Comparison of ENCODE assay signal across 17 cellular contexts in the genomic region with DNA sequence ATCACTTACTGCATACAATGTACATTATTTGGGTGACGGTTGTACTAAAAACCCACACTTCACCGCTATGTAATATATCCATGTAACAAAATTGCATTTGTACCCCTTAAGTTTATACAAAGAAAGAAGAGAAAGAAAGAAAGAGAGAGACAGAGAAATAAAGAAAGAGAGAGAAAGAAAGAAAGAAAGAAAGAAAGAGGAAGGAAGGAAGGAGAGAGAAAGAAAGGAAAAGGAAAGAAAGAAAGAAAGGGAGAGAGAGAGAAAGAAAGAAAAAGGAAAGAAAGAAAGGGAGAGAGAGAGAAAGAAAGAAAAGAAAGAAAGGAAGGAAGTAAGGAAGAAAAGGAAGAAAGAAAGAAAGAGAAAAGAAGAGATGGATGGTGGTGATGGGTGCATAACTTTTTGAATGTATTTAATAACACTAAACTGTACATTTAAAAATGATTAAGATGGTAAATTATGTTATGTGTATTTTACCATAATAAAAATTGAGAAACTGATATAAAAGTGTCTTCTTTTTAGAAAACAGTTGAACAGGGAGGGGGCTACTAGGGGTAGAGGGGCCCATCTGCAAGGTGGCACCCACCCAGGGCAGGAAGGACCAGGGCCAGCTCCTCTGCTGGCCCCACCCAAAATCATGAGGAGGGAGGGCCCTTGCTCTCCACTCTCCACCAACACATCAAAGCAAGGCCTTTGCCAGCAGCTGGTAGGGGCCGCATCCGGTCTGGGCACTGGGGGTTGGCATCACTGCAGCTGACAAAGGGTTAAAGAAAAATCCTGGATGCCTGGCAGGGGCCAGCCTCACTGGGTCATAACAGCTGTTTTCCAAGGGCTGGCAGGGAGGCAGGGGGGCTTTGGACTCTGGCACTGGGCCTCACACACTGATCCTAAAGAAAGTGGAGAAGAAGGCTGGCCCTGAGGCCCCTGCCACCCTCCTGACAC.
DNase-seq lines count a peak whose midpoint lies in the region; ATAC-seq, FAIRE-seq and TF ChIP-seq lines count a peak whose summit lies in the region.
"Had no signal": no experiment of that assay in that cellular context is flagged by ENCODE, and none has a peak within 500 bp of the region (broad histone marks: within the 10 kb centered on the region; RNA-seq: fewer than 3 reads in every experiment).

No MANE protein-coding gene starts in this region.

- no peaks in the 10 kb centered on the region for H3K9me3 ChIP-seq in GM12878 (replicated peaks; ENCODE audit: control insufficient read depth, insufficient read depth, low read length)
- H3K9me3 ChIP-seq: ovary, sigmoid colon had no signal

- no peaks in the 10 kb centered on the region; a peak in 1 of 4 replicates for H3K36me3 ChIP-seq in GM12878 (ENCODE audit: control insufficient read depth in 2 of 2, insufficient read depth in 2 of 2, low read length in 1 of 2)
- H3K36me3 ChIP-seq: ovary, sigmoid colon had no signal

- peaks cover 1% of the 10 kb centered on the region; the same call in 1 of the 2 replicates for H3K79me2 ChIP-seq in GM12878 (ENCODE audit: control insufficient read depth, insufficient read depth, low read length)

- intact Hi-C loops in activated naive CD4-positive, alpha-beta T cell treated with anti-CD3 and anti-CD28 coated beads for 36 hours (cut with micrococcal nuclease): loop anchor here (1.0 to 5.0 kb wide), 4 partner anchors 11 to 224 kb away; no protein-coding TSS in a partner anchor
- intact Hi-C loops in GM12878 (cut with micrococcal nuclease; ENCODE audit: unreplicated experiment): no loop called here

- CTCF ChIA-PET in activated naive CD4-positive, alpha-beta T cell treated with anti-CD3 and anti-CD28 coated beads for 36 hours (lab: Charles Lee): interaction anchor here (0.9 to 1.4 kb wide), 2 partner anchors 8 to 19 kb away, joined by 3 read pairs; no protein-coding TSS in a partner anchor
- CTCF ChIA-PET in activated naive CD4-positive, alpha-beta T cell treated with anti-CD3 and anti-CD28 coated beads, Interleukin-2, amount 10 ng/mL, durations not matched to agents 7 days and 5 days (lab: Charles Lee): no interaction called here
- CTCF ChIA-PET in GM12878 (lab: Yijun Ruan, JAX): interaction anchor here (1.0 kb wide), 1 partner anchor 19 kb away, joined by 4 read pairs; no protein-coding TSS in a partner anchor

- H3K9ac ChIP-seq in GM12878 (ENCODE audit: control insufficient read depth, insufficient read depth, low read length): no peak overlapping the region

- in situ Hi-C loops in GM12878 (cut with MboI) (no loop called here), GM13977 (cut with MboI; ENCODE audit: low pct_unique_long_range_greater_than_20kb, low sequenced_read_pairs, unreplicated experiment) (no loop called here)

- peak; percentile 22 for DNase-seq in activated naive CD4-positive, alpha-beta T cell treated with anti-CD3 and anti-CD28 coated beads for 36 hours
- no peak for DNase-seq in activated naive CD4-positive, alpha-beta T cell treated with anti-CD3 and anti-CD28 coated beads, Interleukin-2, amount 10 ng/mL, durations not matched to agents 7 days and 5 days
- DNase-seq in SW480 (ENCODE audit: low spot score): peak; percentile 44
- no peak for DNase-seq in GM12878 (ENCODE audit: low read depth, low spot score)
- DNase-seq in stimulated activated naive B cell treated with anti-CD40 and anti-IgM and Interleukin-4, amounts not matched to agents 10 μg/mL and 1 μg/mL and 100 μg/mL, for 72 hours: no peak
- DNase-seq in NCI-H510A treated with DMSO at 0.1 percent for 48 hours (lab: John Stamatoyannopoulos, UW): no peak
- DNase-seq in GM13977 (ENCODE audit: low spot score): no peak
- no peak for DNase-seq in SIG-M5 treated with dmso at 0.1 percent for 504 hours (lab: John Stamatoyannopoulos, UW; ENCODE audit: unreplicated experiment)
- DNase-seq: foreskin keratinocyte; left cardiac atrium; NCI-H1694 treated with DMSO at 0.1 percent for 48 hours; NK-92 treated with Interleukin-12 subunit alpha and Interleukin-12 subunit beta, amount 100 ng/mL, for 24 hours; ovary; sigmoid colon; SW 1271 had no signal

- no peak for TF ChIP-seq RAD21 in GM12878 (IDR thresholded peaks at IDR 0.05; ENCODE audit: insufficient read depth, low read depth, low read length)

- peak overlapping the region; percentile 54 for H3K27ac ChIP-seq in GM12878 (ENCODE audit: control insufficient read depth, insufficient read depth)
- H3K27ac ChIP-seq: foreskin keratinocyte, ovary, RWPE1, sigmoid colon had no signal

- peak overlapping the region; percentile 38 for H3K4me3 Mint-ChIP-seq in activated naive CD4-positive, alpha-beta T cell treated with anti-CD3 and anti-CD28 coated beads for 36 hours
- no peak overlapping the region for H3K4me3 Mint-ChIP-seq in activated naive CD4-positive, alpha-beta T cell treated with anti-CD3 and anti-CD28 coated beads, Interleukin-2, amount 10 ng/mL, durations not matched to agents 7 days and 5 days
- H3K4me3 Mint-ChIP-seq in stimulated activated naive B cell treated with anti-CD40 and anti-IgM and Interleukin-4, amounts not matched to agents 10 μg/mL and 1 μg/mL and 100 μg/mL, for 72 hours: peak overlapping the region; percentile 24 to 37

- H4K20me1 ChIP-seq in GM12878 (ENCODE audit: control insufficient read depth, insufficient read depth): no peaks in the 10 kb centered on the region

- no TSS peak for BruUV-seq in GM12878 (replicated peaks; lab: Mats Ljungman, UMichigan)

- no peaks in the 10 kb centered on the region for H3K27me3 Mint-ChIP-seq in activated naive CD4-positive, alpha-beta T cell treated with anti-CD3 and anti-CD28 coated beads for 36 hours (ENCODE audit: low read depth)
- no peaks in the 10 kb centered on the region for H3K27me3 Mint-ChIP-seq in activated naive CD4-positive, alpha-beta T cell treated with anti-CD3 and anti-CD28 coated beads, Interleukin-2, amount 10 ng/mL, durations not matched to agents 7 days and 5 days
- H3K27me3 Mint-ChIP-seq in stimulated activated naive B cell treated with anti-CD40 and anti-IgM and Interleukin-4, amounts not matched to agents 10 μg/mL and 1 μg/mL and 100 μg/mL, for 72 hours: no peaks in the 10 kb centered on the region

- no peak overlapping the region for H3K4me3 ChIP-seq in GM12878
- H3K4me3 ChIP-seq: ovary, sigmoid colon had no signal

- no peak for FAIRE-seq in GM12878 (lab: Jason Lieb, UNC)

- peaks cover 15% of the 10 kb centered on the region for H3K36me3 Mint-ChIP-seq in activated naive CD4-positive, alpha-beta T cell treated with anti-CD3 and anti-CD28 coated beads for 36 hours (ENCODE audit: low read depth)
- H3K36me3 Mint-ChIP-seq in activated naive CD4-positive, alpha-beta T cell treated with anti-CD3 and anti-CD28 coated beads, Interleukin-2, amount 10 ng/mL, durations not matched to agents 7 days and 5 days: no peaks in the 10 kb centered on the region
- peaks cover 21 to 35% of the 10 kb centered on the region in 2 donors for H3K36me3 Mint-ChIP-seq in stimulated activated naive B cell treated with anti-CD40 and anti-IgM and Interleukin-4, amounts not matched to agents 10 μg/mL and 1 μg/mL and 100 μg/mL, for 72 hours

- H3K4me1 Mint-ChIP-seq in activated naive CD4-positive, alpha-beta T cell treated with anti-CD3 and anti-CD28 coated beads for 36 hours (ENCODE audit: low read depth): peaks cover 54% of the 10 kb centered on the region
- peaks cover 16% of the 10 kb centered on the region for H3K4me1 Mint-ChIP-seq in activated naive CD4-positive, alpha-beta T cell treated with anti-CD3 and anti-CD28 coated beads, Interleukin-2, amount 10 ng/mL, durations not matched to agents 7 days and 5 days
- H3K4me1 Mint-ChIP-seq in stimulated activated naive B cell treated with anti-CD40 and anti-IgM and Interleukin-4, amounts not matched to agents 10 μg/mL and 1 μg/mL and 100 μg/mL, for 72 hours: peaks cover 14 to 41% of the 10 kb centered on the region in 2 donors

- WGBS in GM12878 (ENCODE audit: insufficient coverage, insufficient replicate concordance, low lambda C conversion rate, missing lambda C conversion rate): 68% methylated on average over 4 of the region's 4 CpGs

- no peak overlapping the region for H2AFZ ChIP-seq in GM12878 (ENCODE audit: control insufficient read depth, low read depth, low read length)

- no peaks in the 10 kb centered on the region for H3K27me3 ChIP-seq in GM12878 (replicated peaks in 1 of 2; ENCODE audit: control insufficient read depth in 2 of 2, insufficient read depth in 2 of 2, low read length in 1 of 2)
- H3K27me3 ChIP-seq: foreskin keratinocyte, ovary, sigmoid colon had no signal

- ATAC-seq in GM12878: no peak
- ATAC-seq in stimulated activated naive B cell treated with anti-CD40 and anti-IgM and Interleukin-4, amounts not matched to agents 10 μg/mL and 1 μg/mL and 100 μg/mL, for 72 hours (replicated peaks): no peak
- ATAC-seq: HCT116 had no signal

- no peaks in the 10 kb centered on the region for H3K9me3 Mint-ChIP-seq in activated naive CD4-positive, alpha-beta T cell treated with anti-CD3 and anti-CD28 coated beads for 36 hours
- no peaks in the 10 kb centered on the region for H3K9me3 Mint-ChIP-seq in activated naive CD4-positive, alpha-beta T cell treated with anti-CD3 and anti-CD28 coated beads, Interleukin-2, amount 10 ng/mL, durations not matched to agents 7 days and 5 days
- H3K9me3 Mint-ChIP-seq in stimulated activated naive B cell treated with anti-CD40 and anti-IgM and Interleukin-4, amounts not matched to agents 10 μg/mL and 1 μg/mL and 100 μg/mL, for 72 hours: no peaks in the 10 kb centered on the region

- SMC1A ChIA-PET in GM12878 (lab: Charles Lee; ENCODE audit: uncharacterized antibody, unreplicated experiment): interaction anchor here (1.0 to 8.1 kb wide), 7 partner anchors 15 to 64 kb away, joined by 3 to 102 read pairs (median 3); no protein-coding TSS in a partner anchor

- no peak for TF ChIP-seq POLR2A in GM12878 (IDR thresholded peaks at IDR 0.05; ENCODE audit: low read depth, low read length)

- POLR2A ChIA-PET in GM12878 (lab: Charles Lee): interaction anchor here (0.9 to 3.5 kb wide), 5 partner anchors 15 to 81 kb away, joined by 3 to 15 read pairs (median 3); no protein-coding TSS in a partner anchor

- TF ChIP-seq CTCF in GM12878 (IDR thresholded peaks at IDR 0.05 in 2 of 3, conservative IDR thresholded peaks at IDR 0.05 in 1 of 3; ENCODE audit: control insufficient read depth in 2 of 3, extremely low read depth in 1 of 3, insufficient read depth in 1 of 3, low read depth in 3 of 3, low read length in 3 of 3): no peak
- TF ChIP-seq CTCF in GM13977 (IDR thresholded peaks at IDR 0.05; ENCODE audit: extremely low read depth, insufficient read depth, missing control alignments): no peak

- RAD21 ChIA-PET in GM12878 (lab: Charles Lee; ENCODE audit: unreplicated experiment): interaction anchor here (0.6 to 7.0 kb wide), 3 partner anchors 15 to 28 kb away, joined by 3 to 83 read pairs (median 4); no protein-coding TSS in a partner anchor

- H3K27ac Mint-ChIP-seq in activated naive CD4-positive, alpha-beta T cell treated with anti-CD3 and anti-CD28 coated beads for 36 hours: no peak overlapping the region
- H3K27ac Mint-ChIP-seq in activated naive CD4-positive, alpha-beta T cell treated with anti-CD3 and anti-CD28 coated beads, Interleukin-2, amount 10 ng/mL, durations not matched to agents 7 days and 5 days: no peak overlapping the region
- peak overlapping the region; percentile 92 for H3K27ac Mint-ChIP-seq in stimulated activated naive B cell treated with anti-CD40 and anti-IgM and Interleukin-4, amounts not matched to agents 10 μg/mL and 1 μg/mL and 100 μg/mL, for 72 hours

- H3K4me1 ChIP-seq in GM12878 (ENCODE audit: control insufficient read depth, insufficient read depth, low read length): peaks cover 43% of the 10 kb centered on the region
- H3K4me1 ChIP-seq: foreskin keratinocyte, sigmoid colon had no signal

- peak overlapping the region; percentile 86 for H3K4me2 ChIP-seq in GM12878 (ENCODE audit: control insufficient read depth, insufficient read depth)

- TF ChIP-seq EP300 in GM12878 (IDR thresholded peaks at IDR 0.05; ENCODE audit: borderline replicate concordance in 1 of 2, control insufficient read depth in 1 of 2, low read depth in 2 of 2, low read length in 2 of 2): no peak

Comparison
In these comparisons a context has a peak if more than half of its experiments do, and no peak if none do; other contexts are left out.
1. DNase-seq: peak in activated naive CD4-positive, alpha-beta T cell treated with anti-CD3 and anti-CD28 coated beads for 36 hours (single experiment) and SW480 (single experiment); none in activated naive CD4-positive, alpha-beta T cell treated with anti-CD3 and anti-CD28 coated beads, Interleukin-2, amount 10 ng/mL, durations not matched to agents 7 days and 5 days (single experiment), GM12878 (single experiment), stimulated activated naive B cell treated with anti-CD40 and anti-IgM and Interleukin-4, amounts not matched to agents 10 μg/mL and 1 μg/mL and 100 μg/mL, for 72 hours (single experiment), NCI-H510A treated with DMSO at 0.1 percent for 48 hours (single experiment), GM13977 (single experiment) and SIG-M5 treated with dmso at 0.1 percent for 504 hours (single experiment).